14 cellular contexts compared by ENCODE assay signal in genomic region chr22:46512683-46513082, GRCh38. TPM values are rescaled to one million over a fixed set of nuclear protein-coding genes. Genes with fewer than 3 reads are reported as not detected.
A peak's percentile ranks its signal among the peaks of the same experiment; 100 is the strongest.
DNase-seq lines count a peak whose midpoint lies in the region; ATAC-seq and TF ChIP-seq lines count a peak whose summit lies in the region.
"Had no signal": no experiment of that assay in that cellular context is flagged by ENCODE, and none has a peak within 500 bp of the region (broad histone marks: within the 10 kb centered on the region; RNA-seq: fewer than 3 reads in every experiment).

No MANE protein-coding gene starts in this region.

- H3K4me1 ChIP-seq in hepatocyte (ENCODE audit: insufficient read depth), result peaks cover 4% of the 10 kb centered on the region
- H3K4me1 ChIP-seq in neural progenitor cell, result peaks cover 56% of the 10 kb centered on the region
- H3K4me1 ChIP-seq in prostate gland (replicated peaks), result no peaks in the 10 kb centered on the region
- H3K4me1 ChIP-seq: BE2C had no signal

- H3K9ac ChIP-seq in neural progenitor cell, result no peak overlapping the region

- H3K27ac ChIP-seq in hepatocyte, result no peak overlapping the region
- H3K27ac ChIP-seq in neural progenitor cell, result no peak overlapping the region
- H3K27ac ChIP-seq in prostate gland, result no peak overlapping the region
- H3K27ac ChIP-seq: C4-2B had no signal

- intact Hi-C loops in prostate gland (cut with DNase I), result no loop called here

- TF ChIP-seq POLR2A in prostate gland (IDR thresholded peaks at IDR 0.05), result no peak

- H4K20me1 ChIP-seq in hepatocyte (ENCODE audit: insufficient read depth, poor library complexity, severe bottlenecking) (no peaks in the 10 kb centered on the region), neural progenitor cell (ENCODE audit: low read depth) (peaks cover 76% of the 10 kb centered on the region)

- H3K36me3 ChIP-seq in hepatocyte (replicated peaks; ENCODE audit: insufficient read depth, low read depth), result no peaks in the 10 kb centered on the region
- no peaks in the 10 kb centered on the region for H3K36me3 ChIP-seq in neural progenitor cell
- H3K36me3 ChIP-seq in prostate gland, result no peaks in the 10 kb centered on the region
- H3K36me3 ChIP-seq: BE2C had no signal

- POLR2A ChIA-PET in WTC11 (lab: Charles Lee), result no interaction called here

- H3K36me3 Mint-ChIP-seq in WTC11 (no peaks in the 10 kb centered on the region), neural progenitor cell (peaks cover 6% of the 10 kb centered on the region)
- H3K36me3 Mint-ChIP-seq: CD4-positive, alpha-beta memory T cell had no signal

- H2AFZ ChIP-seq in hepatocyte, result no peak overlapping the region
- no peak overlapping the region for H2AFZ ChIP-seq in neural progenitor cell (replicated peaks)

- H3K27me3 ChIP-seq in hepatocyte, result no peaks in the 10 kb centered on the region
- no peaks in the 10 kb centered on the region for H3K27me3 ChIP-seq in neural progenitor cell
- H3K27me3 ChIP-seq in prostate gland (replicated peaks; ENCODE audit: insufficient read depth), result no peaks in the 10 kb centered on the region
- H3K27me3 ChIP-seq: BE2C had no signal

- H3K4me3 Mint-ChIP-seq in WTC11 (no peak overlapping the region), neural progenitor cell (no peak overlapping the region)
- H3K4me3 Mint-ChIP-seq: CD4-positive, alpha-beta memory T cell had no signal

- no peaks in the 10 kb centered on the region for H3K9me2 ChIP-seq in hepatocyte (replicated peaks; ENCODE audit: insufficient read depth)

- CTCF ChIA-PET in WTC11 (lab: Charles Lee), result no interaction called here

- no peak for ATAC-seq in WTC11
- no peak for ATAC-seq in HG02763 (IDR thresholded peaks at IDR 0.05; ENCODE audit: unreplicated experiment)
- ATAC-seq: A549, HepG2 had no signal

- H3K79me2 ChIP-seq in hepatocyte (no peaks in the 10 kb centered on the region), neural progenitor cell (ENCODE audit: low read depth) (peaks cover 39% of the 10 kb centered on the region)

- H3K4me2 ChIP-seq in hepatocyte (no peak overlapping the region), neural progenitor cell (no peak overlapping the region)

- WGBS in hepatocyte (ENCODE audit: low lambda C conversion rate, missing lambda C conversion rate), result 93% methylated on average over 11 of the region's 11 CpGs
- 85% methylated on average over 11 of the region's 11 CpGs for WGBS in prostate gland

- H3K27ac Mint-ChIP-seq in WTC11, result 0 out of 2 replicates have a peak overlapping the region, but pooled peaks have one; percentile 21
- peak overlapping the region; percentile 53 for H3K27ac Mint-ChIP-seq in neural progenitor cell
- H3K27ac Mint-ChIP-seq: CD4-positive, alpha-beta memory T cell had no signal

- TF ChIP-seq CTCF in WTC11 (IDR thresholded peaks at IDR 0.05), result no peak
- TF ChIP-seq CTCF in hepatocyte (IDR thresholded peaks at IDR 0.05; ENCODE audit: poor library complexity), result no peak
- TF ChIP-seq CTCF in neural progenitor cell (IDR thresholded peaks at IDR 0.05), result no peak
- TF ChIP-seq CTCF in prostate gland (IDR thresholded peaks at IDR 0.05), result no peak

- no peaks in the 10 kb centered on the region for H3K9me3 ChIP-seq in hepatocyte (ENCODE audit: low read depth)
- no peaks in the 10 kb centered on the region for H3K9me3 ChIP-seq in neural progenitor cell (ENCODE audit: low read depth)
- no peaks in the 10 kb centered on the region for H3K9me3 ChIP-seq in prostate gland
- H3K9me3 ChIP-seq: A549, HAP-1 had no signal

- no peak overlapping the region for H3K4me3 ChIP-seq in hepatocyte
- no peak overlapping the region for H3K4me3 ChIP-seq in neural progenitor cell
- no peak overlapping the region for H3K4me3 ChIP-seq in prostate gland
- H3K4me3 ChIP-seq: A549, HAP-1 had no signal

- no peak for DNase-seq in WTC11 (ENCODE audit: low spot score)
- DNase-seq in hepatocyte (ENCODE audit: low spot score), result peak; percentile 3
- no peak for DNase-seq in neural progenitor cell (ENCODE audit: low spot score)
- DNase-seq in activated CD8-positive, alpha-beta memory T cell treated with anti-CD3 and anti-CD28 coated beads, Interleukin-2, amount 50 U/mL, for 48 hours, result no peak
- DNase-seq in prostate gland (ENCODE audit: low spot score), result no peak
- DNase-seq: BE2C; CD4-positive, alpha-beta memory T cell; DMS79; GOT3 had no signal

- peaks cover 41% of the 10 kb centered on the region for H3F3A ChIP-seq in neural progenitor cell (ENCODE audit: low read depth)

- H3K27me3 Mint-ChIP-seq in WTC11 (ENCODE audit: low read depth) (no peaks in the 10 kb centered on the region), neural progenitor cell (ENCODE audit: insufficient read depth, low read depth) (peaks cover 9% of the 10 kb centered on the region)

- peaks cover 27% of the 10 kb centered on the region for H3K4me1 Mint-ChIP-seq in WTC11
- peaks cover 77% of the 10 kb centered on the region for H3K4me1 Mint-ChIP-seq in neural progenitor cell

- H3K9me3 Mint-ChIP-seq in WTC11 (no peaks in the 10 kb centered on the region), neural progenitor cell (no peaks in the 10 kb centered on the region)
- H3K9me3 Mint-ChIP-seq: CD4-positive, alpha-beta memory T cell had no signal

TF ChIP-seq in WTC11, 78 proteins besides CTCF, POLR2A, EP300 and RAD21:
- TF ChIP-seq NFATC4 (CRISPR knock-in tag; IDR thresholded peaks at IDR 0.05), result no peak

RNA-seq across cellular contexts. Expression of gene CELSR1, which starts 24.7 kb away (rescaled TPM):
- 16.8 to 20.8 TPM (median 19.9 TPM) in 3 replicates for total RNA-seq in WTC11 (2021)
- 5.8 and 8.7 TPM in 2 replicates for total RNA-seq in hepatocyte
- 3.0 and 4.9 TPM in 2 replicates for polyA plus RNA-seq in hepatocyte
- 12.3 and 18.0 TPM in 2 replicates for total RNA-seq in neural progenitor cell (ENCODE audit: low replicate concordance)
- total RNA-seq in prostate gland, result 10 to 100 TPM; 24.2 to 38.2 TPM
